Comparison of ENCODE assay signal across 8 cellular contexts in genomic region chr11:110525883-110526282, GRCh38.
A peak's percentile ranks its signal among the peaks of the same experiment; 100 is the strongest.
DNase-seq lines count a peak whose midpoint lies in the region; ATAC-seq lines count a peak whose summit lies in the region.

No MANE protein-coding gene starts in this region.

- H3K4me3 Mint-ChIP-seq in CD8-positive, alpha-beta memory T cell: peak overlapping the region in 6 of 7 donors; percentile 47 to 77 (median 63)

- H3K4me1 ChIP-seq in CD8-positive, alpha-beta memory T cell (ENCODE audit: insufficient read depth, low read length): peaks cover 43% of the 10 kb centered on the region

- H3K4me1 Mint-ChIP-seq in CD8-positive, alpha-beta memory T cell: peaks cover 69 to 80% (median 77%) of the 10 kb centered on the region in 3 donors

- in situ Hi-C loops in KBM-7 (cut with MboI; ENCODE audit: low pct_unique_long_range_greater_than_20kb, low sequenced_read_pairs): no loop called here

- H3K36me3 ChIP-seq in CD8-positive, alpha-beta memory T cell (ENCODE audit: insufficient read depth, low read length): no peaks in the 10 kb centered on the region

- peaks cover 0 to 18% (median 0%) of the 10 kb centered on the region in 3 donors for H3K36me3 Mint-ChIP-seq in CD8-positive, alpha-beta memory T cell

- no peaks in the 10 kb centered on the region for H3K9me3 ChIP-seq in CD8-positive, alpha-beta memory T cell (ENCODE audit: low read length)

- H3K4me3 ChIP-seq in CD8-positive, alpha-beta memory T cell (ENCODE audit: low read length): no peak overlapping the region

- POLR2A ChIA-PET in CD8-positive, alpha-beta memory T cell (lab: Charles Lee): no interaction called here

- H3K27ac ChIP-seq in CD8-positive, alpha-beta memory T cell (ENCODE audit: low read depth, low read length): peak overlapping the region; percentile 21

- H3K9me3 Mint-ChIP-seq in CD8-positive, alpha-beta memory T cell: peaks cover 0 to 22% (median 10%) of the 10 kb centered on the region in 5 donors

- CTCF ChIA-PET in CD8-positive, alpha-beta memory T cell (lab: Charles Lee): no interaction called here

- H3K27ac Mint-ChIP-seq in CD8-positive, alpha-beta memory T cell: peak overlapping the region; percentile 73 to 92 (median 89)

- no peaks in the 10 kb centered on the region for H3K27me3 Mint-ChIP-seq in CD8-positive, alpha-beta memory T cell

- no peak for DNase-seq in CD8-positive, alpha-beta memory T cell
- DNase-seq in NCI-H1436 (lab: John Stamatoyannopoulos, UW) (peak; percentile 19), fibroblast of the conjunctiva (ENCODE audit: low read depth) (peak; percentile 50), RKO (ENCODE audit: low spot score) (no peak), SW 1271 (lab: John Stamatoyannopoulos, UW) (no peak), KBM-7 (no peak)

- ATAC-seq in GM21717 (IDR thresholded peaks at IDR 0.05; ENCODE audit: unreplicated experiment): peak; percentile 76
- no peak for ATAC-seq in GM19035 (IDR thresholded peaks at IDR 0.05; ENCODE audit: unreplicated experiment)

- no peaks in the 10 kb centered on the region for H3K27me3 ChIP-seq in CD8-positive, alpha-beta memory T cell (ENCODE audit: insufficient read depth, low read length, poor library complexity, severe bottlenecking)

Comparison
In these comparisons a context has a peak if more than half of its experiments do, and no peak if none do; other contexts are left out.
1. DNase-seq: peak in NCI-H1436 (single experiment) and fibroblast of the conjunctiva (single experiment); none in CD8-positive, alpha-beta memory T cell (0 of 5), RKO (single experiment), SW 1271 (0 of 2) and KBM-7 (single experiment).